In the genomic region with DNA sequence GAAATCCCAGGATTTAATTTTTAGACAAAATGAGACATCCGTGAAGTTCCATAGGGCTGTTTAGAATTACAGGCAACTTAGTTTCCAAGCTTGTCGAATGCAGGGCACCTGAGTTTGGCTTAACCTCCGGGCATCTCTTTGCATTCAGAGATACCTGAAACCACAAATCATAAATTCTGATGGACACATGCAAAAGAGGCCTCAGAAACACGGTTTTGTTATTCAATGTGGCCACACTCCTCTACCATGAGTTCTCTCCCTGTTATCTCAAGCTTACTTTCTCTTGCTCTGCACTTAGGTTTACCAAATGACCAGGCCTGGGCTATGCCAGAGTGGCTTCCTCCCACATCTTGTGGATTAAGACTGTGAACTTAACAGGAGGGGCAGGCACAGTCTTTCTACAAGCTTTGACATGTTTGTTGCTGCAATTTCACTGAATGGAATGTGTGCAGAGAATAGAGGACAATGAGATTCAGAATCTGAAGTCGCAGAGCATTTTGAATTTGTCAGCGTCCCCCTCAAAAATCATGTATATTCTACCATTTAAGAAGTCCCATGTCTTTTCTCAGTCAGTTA, we compare ENCODE assay signal across 19 cellular contexts.
A peak's percentile ranks its signal among the peaks of the same experiment; 100 is the strongest.
DNase-seq lines count a peak whose midpoint lies in the region; ATAC-seq, FAIRE-seq and TF ChIP-seq lines count a peak whose summit lies in the region.
"Had no signal": no experiment of that assay in that cellular context is flagged by ENCODE, and none has a peak within 500 bp of the region (broad histone marks: within the 10 kb centered on the region; RNA-seq: fewer than 3 reads in every experiment).

No MANE protein-coding gene starts in this region.

- no peak overlapping the region for H3T11ph ChIP-seq in H9 (ENCODE audit: low read length)

- TF ChIP-seq RAD21 in GM12878 (IDR thresholded peaks at IDR 0.05; ENCODE audit: insufficient read depth, low read depth, low read length): no peak

- in situ Hi-C loops in GM12878 (cut with MboI): no loop called here

- SMC1A ChIA-PET in GM12878 (lab: Charles Lee; ENCODE audit: uncharacterized antibody, unreplicated experiment): interaction anchor here (1.1 to 1.8 kb wide), 3 partner anchors 15 to 36 kb away, joined by 4 to 7 read pairs (median 6); no protein-coding TSS in a partner anchor

- H3K18ac ChIP-seq in H9 (ENCODE audit: insufficient read length, low read depth, low read length): no peak overlapping the region
- no peak overlapping the region for H3K18ac ChIP-seq in neuronal stem cell (ENCODE audit: low read length)

- ATAC-seq in GM12878 (peak; percentile 16; the same call in 1 of the 3 replicates), GM18519 (IDR thresholded peaks at IDR 0.05; ENCODE audit: low FRiP score, unreplicated experiment) (no peak), GM21723 (IDR thresholded peaks at IDR 0.05; ENCODE audit: unreplicated experiment) (no peak)
- ATAC-seq: pancreas had no signal

- no peak overlapping the region for H4K8ac ChIP-seq in H9 (replicated peaks; ENCODE audit: insufficient read length, low read depth, low read length)
- H4K8ac ChIP-seq in neuronal stem cell (ENCODE audit: low read depth, low read length): no peak overlapping the region

- no peak for TF ChIP-seq POLR2A in GM12878 (IDR thresholded peaks at IDR 0.05; ENCODE audit: low read depth, low read length)

- H3K27me3 ChIP-seq in H9 (ENCODE audit: insufficient read depth, low read length) (no peaks in the 10 kb centered on the region), GM12878 (replicated peaks in 1 of 2; ENCODE audit: control insufficient read depth in 2 of 2, insufficient read depth in 2 of 2, low read length in 1 of 2) (no peaks in the 10 kb centered on the region), neuronal stem cell (ENCODE audit: control insufficient read depth in 3 of 3, insufficient read depth in 3 of 3, low read depth in 1 of 3, low read length in 3 of 3) (no peaks in the 10 kb centered on the region)
- H3K27me3 ChIP-seq: BLaER1, pancreas, spleen had no signal

- H2BK15ac ChIP-seq in H9 (ENCODE audit: low read depth, low read length) (no peak overlapping the region), neuronal stem cell (ENCODE audit: low read length) (no peak overlapping the region)

- H2BK120ac ChIP-seq in H9 (ENCODE audit: low read depth, low read length, poor library complexity, severe bottlenecking) (no peak overlapping the region), neuronal stem cell (ENCODE audit: low read depth, low read length) (no peak overlapping the region)

- no peak overlapping the region for H3K4ac ChIP-seq in H9 (ENCODE audit: low read depth, low read length)
- no peak overlapping the region for H3K4ac ChIP-seq in neuronal stem cell (ENCODE audit: low read length)

- RAD21 ChIA-PET in GM12878 (lab: Charles Lee; ENCODE audit: unreplicated experiment): interaction anchor here (0.8 to 2.3 kb wide), 4 partner anchors 9 to 31 kb away, joined by 3 to 7 read pairs (median 4); no protein-coding TSS in a partner anchor

- no peaks in the 10 kb centered on the region for H3K9me3 Mint-ChIP-seq in H9

- no peak overlapping the region for H3K4me3 Mint-ChIP-seq in H9

- no CpG with 5 or more reads among the region's 6 CpGs for WGBS in H9 (ENCODE audit: extremely low coverage, insufficient read length, low lambda C conversion rate)
- 65% methylated on average over 6 of the region's 6 CpGs for WGBS in GM12878 (ENCODE audit: insufficient coverage, insufficient replicate concordance, low lambda C conversion rate, missing lambda C conversion rate)
- WGBS in neuronal stem cell (ENCODE audit: extremely low coverage in 2 of 2, insufficient read length in 2 of 2, insufficient replicate concordance in 1 of 2), 2 donors: no CpG with 5 or more reads among the region's 6 CpGs

- peaks cover 7% of the 10 kb centered on the region; the same call in 1 of the 2 replicates for H3K4me1 ChIP-seq in H9 (ENCODE audit: insufficient read depth, low read length)
- peaks cover 25% of the 10 kb centered on the region for H3K4me1 ChIP-seq in GM12878 (ENCODE audit: control insufficient read depth, insufficient read depth, low read length)
- peaks cover 0 to 3% of the 10 kb centered on the region in 2 donors for H3K4me1 ChIP-seq in neuronal stem cell (ENCODE audit: control insufficient read depth in 2 of 2, insufficient read depth in 1 of 2, low read depth in 1 of 2, low read length in 2 of 2)
- H3K4me1 ChIP-seq: BLaER1, spleen had no signal

- peak overlapping the region; percentile 44 for H3K4me3 ChIP-seq in GM12875 (ENCODE audit: low read depth, low read length)
- peak overlapping the region; percentile 53; the same call in 1 of the 2 replicates for H3K4me3 ChIP-seq in GM12878
- no peak overlapping the region for H3K4me3 ChIP-seq in neuronal stem cell (ENCODE audit: low read length in 2 of 2)
- H3K4me3 ChIP-seq: BLaER1, pancreas, PC-9, spleen had no signal

- H3K14ac ChIP-seq in H9 (ENCODE audit: insufficient read depth, low read length) (no peak overlapping the region), neuronal stem cell (ENCODE audit: low read length) (no peak overlapping the region)

- H3K23ac ChIP-seq in H9 (ENCODE audit: insufficient read length, low read depth, low read length): no peak overlapping the region
- no peak overlapping the region for H3K23ac ChIP-seq in neuronal stem cell (ENCODE audit: low read depth, low read length, poor library complexity)

- CTCF ChIA-PET in GM12878 (lab: Yijun Ruan, JAX): interaction anchor here (0.6 to 2.9 kb wide), 6 partner anchors 11 to 648 kb away, joined by 3 to 9 read pairs (median 3); no protein-coding TSS in a partner anchor

- intact Hi-C loops in GM12878 (cut with micrococcal nuclease; ENCODE audit: unreplicated experiment): no loop called here

- H3K23me2 ChIP-seq in H9 (ENCODE audit: insufficient read length, low read depth, low read length, poor library complexity, severe bottlenecking): no peaks in the 10 kb centered on the region

- H3K79me2 ChIP-seq in H9 (ENCODE audit: insufficient read depth, low read length) (no peaks in the 10 kb centered on the region), GM12878 (ENCODE audit: control insufficient read depth, insufficient read depth, low read length) (no peaks in the 10 kb centered on the region; the same call in 1 of the 2 replicates)

- H2AFZ ChIP-seq in H9 (ENCODE audit: low read length) (peak overlapping the region; percentile 33), GM12878 (ENCODE audit: control insufficient read depth, low read depth, low read length) (peak overlapping the region; percentile 32), neuronal stem cell (ENCODE audit: low read length) (peak overlapping the region; percentile 34)
- H2AFZ ChIP-seq: PC-9 had no signal

- H3K27ac ChIP-seq in H9 (ENCODE audit: insufficient read length, low read depth, low read length) (no peak overlapping the region), GM12878 (ENCODE audit: control insufficient read depth, insufficient read depth) (peak overlapping the region; percentile 47), neuronal stem cell (replicated peaks; ENCODE audit: low read length) (no peak overlapping the region)
- H3K27ac ChIP-seq: BLaER1, pancreas, PC-9, spleen, WERI-Rb-1 had no signal

- H3K36me3 ChIP-seq in GM12878 (ENCODE audit: control insufficient read depth in 2 of 2, insufficient read depth in 2 of 2, low read length in 1 of 2) (no peaks in the 10 kb centered on the region), neuronal stem cell (replicated peaks in 1 of 2; ENCODE audit: control insufficient read depth in 2 of 2, insufficient read depth in 2 of 2, low read length in 2 of 2) (no peaks in the 10 kb centered on the region)
- H3K36me3 ChIP-seq: BLaER1, pancreas, spleen, WERI-Rb-1 had no signal

- peak overlapping the region in 2 of 3 experiments; percentile 19 to 88; a peak in 2 of 7 replicates for H3K27ac Mint-ChIP-seq in H9

- TF ChIP-seq EP300 in GM12878 (IDR thresholded peaks at IDR 0.05; ENCODE audit: borderline replicate concordance in 1 of 2, control insufficient read depth in 1 of 2, low read depth in 2 of 2, low read length in 2 of 2): no peak

- DNase-seq in H9 (no peak), GM12878 (ENCODE audit: low read depth, low spot score) (no peak), neuronal stem cell (ENCODE audit: low spot score) (no peak), EL (no peak), GDM1 (lab: John Stamatoyannopoulos, UW) (no peak)
- DNase-seq: amniotic stem cell, Kasumi-1, NCI-H1694 treated with DMSO at 0.1 percent for 48 hours, NCI-H524, pancreas, PC-9, spleen, WERI-Rb-1 had no signal

- H4K20me1 ChIP-seq in H9 (ENCODE audit: control insufficient read depth, insufficient read depth, insufficient read length): no peaks in the 10 kb centered on the region
- H4K20me1 ChIP-seq in GM12878 (ENCODE audit: control insufficient read depth, insufficient read depth): no peaks in the 10 kb centered on the region
- H4K20me1 ChIP-seq: BLaER1 had no signal

- POLR2A ChIA-PET in GM12878 (lab: Charles Lee): interaction anchor here (0.6 to 2.0 kb wide), 3 partner anchors 9 to 412 kb away, joined by 3 to 6 read pairs (median 3); no protein-coding TSS in a partner anchor

- H3K9me3 ChIP-seq in H9 (ENCODE audit: control insufficient read depth, low read depth, low read length): no peaks in the 10 kb centered on the region
- no peaks in the 10 kb centered on the region; the same call in 2 of the 3 replicates for H3K9me3 ChIP-seq in GM12878 (replicated peaks; ENCODE audit: control insufficient read depth, insufficient read depth, low read length)
- H3K9me3 ChIP-seq in neuronal stem cell (replicated peaks in 1 of 2; ENCODE audit: control insufficient read depth in 2 of 2, insufficient read depth in 1 of 2, low read depth in 1 of 2, low read length in 2 of 2): no peaks in the 10 kb centered on the region
- H3K9me3 ChIP-seq: BLaER1, pancreas, spleen had no signal

- BruUV-seq in GM12878 (replicated peaks; lab: Mats Ljungman, UMichigan): no TSS peak

- peaks cover 0 to 4% (median 0%) of the 10 kb centered on the region in 3 experiments; a peak in 1 of 7 replicates for H3K36me3 Mint-ChIP-seq in H9 (ENCODE audit: insufficient read depth in 1 of 3, low read depth in 3 of 3)

- H2BK12ac ChIP-seq in H9 (ENCODE audit: insufficient read length, low read depth, low read length) (no peak overlapping the region), neuronal stem cell (ENCODE audit: low read length) (no peak overlapping the region)

- H3K4me2 ChIP-seq in H9 (ENCODE audit: insufficient read depth, insufficient read length, low read length) (no peak overlapping the region), GM12878 (ENCODE audit: control insufficient read depth, insufficient read depth) (peak overlapping the region; percentile 67), neuronal stem cell (ENCODE audit: insufficient read depth, low read length, poor library complexity, severe bottlenecking) (no peak overlapping the region)
- H3K4me2 ChIP-seq: BLaER1, PC-9 had no signal

- no peak overlapping the region for H2AK5ac ChIP-seq in H9 (ENCODE audit: insufficient read length, low read length)
- no peak overlapping the region for H2AK5ac ChIP-seq in neuronal stem cell (ENCODE audit: low read depth, low read length)

- H3K9ac ChIP-seq in H9 (ENCODE audit: extremely low read depth, insufficient read length, low read length) (no peak overlapping the region), GM12878 (ENCODE audit: control insufficient read depth, insufficient read depth, low read length) (peak overlapping the region; percentile 24; the same call in 1 of the 2 replicates), neuronal stem cell (ENCODE audit: low read depth, low read length, poor library complexity) (no peak overlapping the region)
- H3K9ac ChIP-seq: BLaER1 had no signal

- H3K27me3 Mint-ChIP-seq in H9 (ENCODE audit: low read depth): no peaks in the 10 kb centered on the region

- TF ChIP-seq CTCF in GM12875 (IDR thresholded peaks at IDR 0.05; ENCODE audit: borderline replicate concordance, insufficient read depth, low read depth, low read length): no peak
- TF ChIP-seq CTCF in H9 (conservative IDR thresholded peaks at IDR 0.05): no peak
- TF ChIP-seq CTCF in GM12878 (IDR thresholded peaks at IDR 0.05 in 2 of 3, conservative IDR thresholded peaks at IDR 0.05 in 1 of 3; ENCODE audit: control insufficient read depth in 2 of 3, extremely low read depth in 1 of 3, insufficient read depth in 1 of 3, low read depth in 3 of 3, low read length in 3 of 3): no peak

- peaks cover 24 to 28% of the 10 kb centered on the region in 2 experiments for H3K4me1 Mint-ChIP-seq in H9

- no peak overlapping the region for H4K5ac ChIP-seq in H9 (ENCODE audit: insufficient read length, low read depth, low read length)

- no peak overlapping the region for H2BK5ac ChIP-seq in H9 (ENCODE audit: insufficient read length, low read length)
- H2BK5ac ChIP-seq in neuronal stem cell (ENCODE audit: low read length): no peak overlapping the region

- H3K79me1 ChIP-seq in H9 (ENCODE audit: insufficient read depth, low read depth, low read length, poor library complexity, severe bottlenecking): no peaks in the 10 kb centered on the region
- H3K79me1 ChIP-seq in neuronal stem cell (ENCODE audit: low read depth, low read length): no peaks in the 10 kb centered on the region

- no peak overlapping the region for H4K91ac ChIP-seq in H9 (ENCODE audit: insufficient read length, low read depth, low read length)
- H4K91ac ChIP-seq in neuronal stem cell (ENCODE audit: low read depth, low read length, poor library complexity): no peak overlapping the region

- no peak overlapping the region for H2BK20ac ChIP-seq in H9 (ENCODE audit: low read depth, low read length, poor library complexity, severe bottlenecking)

- no peak overlapping the region for H3K56ac ChIP-seq in H9 (ENCODE audit: insufficient read length, low read depth, low read length)

- FAIRE-seq in GM12878 (lab: Jason Lieb, UNC): no peak
- FAIRE-seq: colon, endothelial cell of umbilical vein, pancreas had no signal

Comparison
In these comparisons a context has a peak if more than half of its experiments do, and no peak if none do; other contexts are left out.
1. H3K4me3 ChIP-seq: peak in GM12875 (single experiment) and GM12878 (single experiment); none in neuronal stem cell (0 of 2).
2. Peak in every context shown above with its lines, with median percentiles within 50 percentile points of each other: H2AFZ ChIP-seq.